Comparison of ENCODE assay signal across 24 cellular contexts in genomic region chr2:177347570-177347969, GRCh38.
"Had no signal": no experiment of that assay in that cellular context is flagged by ENCODE, and none has a peak within 500 bp of the region (broad histone marks: within the 10 kb centered on the region; RNA-seq: fewer than 3 reads in every experiment).

No MANE protein-coding gene starts in this region.

- H3K4me1 ChIP-seq: colonic mucosa had no signal

- H3K36me3 Mint-ChIP-seq: immature natural killer cell had no signal

- H3K4me3 ChIP-seq: colonic mucosa, esophagus squamous epithelium, gastroesophageal sphincter, heart left ventricle, hepatocyte, left lung, lower lobe of right lung had no signal

- H3K4me2 ChIP-seq: hepatocyte had no signal

- DNase-seq: colonic mucosa; cortex of kidney; effector CD8-positive, alpha-beta T cell; effector memory CD8-positive, alpha-beta T cell; erythroblast; esophagus squamous epithelium; foreskin fibroblast; heart left ventricle; hypothalamus; immature natural killer cell; islet precursor cell; kidney; left cardiac atrium; left lung; left ventricle myocardium superior; lower lobe of right lung; mesendoderm; midbrain; naive thymus-derived CD4-positive, alpha-beta T cell had no signal

- H3K36me3 ChIP-seq: colonic mucosa, esophagus squamous epithelium, gastroesophageal sphincter, left lung, lower lobe of right lung had no signal

- H3K27ac ChIP-seq: colonic mucosa, epithelial cell of prostate, gastroesophageal sphincter, hepatocyte, left lung, lower lobe of right lung had no signal

- H3K27me3 Mint-ChIP-seq: dendritic cell treated with granulocyte-macrophage colony-stimulating factor and Interleukin-4, amounts not matched to agents 40 ng/mL and 50 ng/mL, for 4 days; effector memory CD8-positive, alpha-beta T cell; naive thymus-derived CD4-positive, alpha-beta T cell had no signal

- FAIRE-seq: frontal cortex, kidney had no signal

- H3K27ac Mint-ChIP-seq: dendritic cell treated with granulocyte-macrophage colony-stimulating factor and Interleukin-4, amounts not matched to agents 40 ng/mL and 50 ng/mL, for 4 days; effector memory CD8-positive, alpha-beta T cell; immature natural killer cell; naive thymus-derived CD4-positive, alpha-beta T cell had no signal

- H3K9me3 ChIP-seq: colonic mucosa, esophagus squamous epithelium, gastroesophageal sphincter, heart left ventricle, left lung, lower lobe of right lung had no signal

- H3K9me3 Mint-ChIP-seq: dendritic cell treated with granulocyte-macrophage colony-stimulating factor and Interleukin-4, amounts not matched to agents 40 ng/mL and 50 ng/mL, for 4 days; effector memory CD8-positive, alpha-beta T cell; immature natural killer cell; naive thymus-derived CD4-positive, alpha-beta T cell had no signal

- H3K27me3 ChIP-seq: colonic mucosa, esophagus squamous epithelium, gastroesophageal sphincter, heart left ventricle, hepatocyte, left lung had no signal

- H3K4me1 Mint-ChIP-seq: immature natural killer cell had no signal

- H3K4me3 Mint-ChIP-seq: dendritic cell treated with granulocyte-macrophage colony-stimulating factor and Interleukin-4, amounts not matched to agents 40 ng/mL and 50 ng/mL, for 4 days; effector memory CD8-positive, alpha-beta T cell; immature natural killer cell; naive thymus-derived CD4-positive, alpha-beta T cell had no signal
